Comparison of ENCODE assay signal across 8 cellular contexts in genomic region chrX:130902783-130903613, GRCh38. TPM values are rescaled to one million over a fixed set of nuclear protein-coding genes. Genes with fewer than 3 reads are reported as not detected.
DNase-seq lines count a peak whose midpoint lies in the region; ATAC-seq and TF ChIP-seq lines count a peak whose summit lies in the region.

Gene ENOX2, minus strand, starts transcription at chrX:130903209. Its CDS starts 199,993 bp downstream, at chrX:130703216.

- peak within 1 kb of the TSS; percentile 76 for H3K9ac ChIP-seq in KMS-11

- no peaks in the 10 kb centered on the region for H3K27me3 ChIP-seq in KMS-11 (ENCODE audit: insufficient read depth, low read depth)
- no peaks in the 10 kb centered on the region for H3K27me3 ChIP-seq in Peyer's patch
- no peaks in the 10 kb centered on the region for H3K27me3 ChIP-seq in esophagus squamous epithelium

- no peaks in the 10 kb centered on the region for H4K20me1 ChIP-seq in KMS-11 (ENCODE audit: insufficient read depth)

- H3K9me3 Mint-ChIP-seq in stimulated activated effector memory CD8-positive, alpha-beta T cell treated with anti-CD3 and anti-CD28 coated beads, Interleukin-12 subunit alpha, Interleukin-12 subunit beta, amount 100 ng/mL, for 72 hours, result no peaks in the 10 kb centered on the region

- WGBS in esophagus squamous epithelium, 2 donors, result 5 to 37% methylated on average over 4 to 18 of the region's 50 CpGs

- TF ChIP-seq CTCF in KMS-11 (conservative IDR thresholded peaks at IDR 0.05; ENCODE audit: low read depth, low read length) (no peak), Peyer's patch (IDR thresholded peaks at IDR 0.05) (peak in 3 of 6 experiments; percentile 2 to 35 (median 28)), esophagus squamous epithelium (IDR thresholded peaks at IDR 0.05) (peak in 1 of 6 experiments; percentile 27)

- H3K4me3 Mint-ChIP-seq in stimulated activated effector memory CD8-positive, alpha-beta T cell treated with anti-CD3 and anti-CD28 coated beads, Interleukin-12 subunit alpha, Interleukin-12 subunit beta, amount 100 ng/mL, for 72 hours, result no peak within 1 kb of the TSS

- peak within 1 kb of the TSS; percentile 71 for H3K4me2 ChIP-seq in KMS-11

- H3K4me1 ChIP-seq in KMS-11 (ENCODE audit: low read depth, poor library complexity, severe bottlenecking), result peaks cover 12% of the 10 kb centered on the region
- H3K4me1 ChIP-seq in Peyer's patch, result no peaks in the 10 kb centered on the region
- H3K4me1 ChIP-seq in esophagus squamous epithelium, result peaks cover 0 to 9% (median 0%) of the 10 kb centered on the region in 3 donors

- intact Hi-C loops in esophagus squamous epithelium (cut with DNase I), result no loop called here

- peak; percentile 99 for ATAC-seq in GM21737 (IDR thresholded peaks at IDR 0.05; ENCODE audit: unreplicated experiment)
- peak; percentile 98 for ATAC-seq in stimulated activated effector memory CD8-positive, alpha-beta T cell treated with anti-CD3 and anti-CD28 coated beads, Interleukin-12 subunit alpha, Interleukin-12 subunit beta, amount 100 ng/mL, for 72 hours

- peaks cover 14% of the 10 kb centered on the region for H3K4me1 Mint-ChIP-seq in stimulated activated effector memory CD8-positive, alpha-beta T cell treated with anti-CD3 and anti-CD28 coated beads, Interleukin-12 subunit alpha, Interleukin-12 subunit beta, amount 100 ng/mL, for 72 hours

- H3K9me3 ChIP-seq in Peyer's patch, result no peaks in the 10 kb centered on the region
- no peaks in the 10 kb centered on the region for H3K9me3 ChIP-seq in esophagus squamous epithelium

- H3K27ac ChIP-seq in KMS-11 (peak within 1 kb of the TSS; percentile 48; the same call in 1 of the 2 replicates), Peyer's patch (peak within 1 kb of the TSS; percentile 57 to 87 (median 81)), esophagus squamous epithelium (peak within 1 kb of the TSS; percentile 79 to 90 (median 88))

- DNase-seq in DMS53 treated with DMSO at 0.1 percent for 48 hours (lab: John Stamatoyannopoulos, UW; ENCODE audit: unreplicated experiment) (peak; percentile 93), Peyer's patch (peak; percentile 87 to 95 (median 87)), esophagus squamous epithelium (lab: John Stamatoyannopoulos, UW) (peak; percentile 55), myocyte (ENCODE audit: low read depth) (peak; percentile 97)
- peak; percentile 77 to 83 for DNase-seq in activated T-cell treated with anti-CD3 and anti-CD28 coated beads, Interleukin-2, amount 50 U/mL, for 48 hours
- peak; percentile 58 to 84 for DNase-seq in stimulated activated effector memory CD8-positive, alpha-beta T cell treated with anti-CD3 and anti-CD28 coated beads, Interleukin-12 subunit alpha, Interleukin-12 subunit beta, amount 100 ng/mL, for 72 hours (ENCODE audit: low spot score in 2 of 2)

- no peak within 1 kb of the TSS for H3K27ac Mint-ChIP-seq in stimulated activated effector memory CD8-positive, alpha-beta T cell treated with anti-CD3 and anti-CD28 coated beads, Interleukin-12 subunit alpha, Interleukin-12 subunit beta, amount 100 ng/mL, for 72 hours

- H3K36me3 ChIP-seq in KMS-11 (ENCODE audit: insufficient read depth), result no peaks in the 10 kb centered on the region
- H3K36me3 ChIP-seq in Peyer's patch, result no peaks in the 10 kb centered on the region
- H3K36me3 ChIP-seq in esophagus squamous epithelium, result no peaks in the 10 kb centered on the region

- H3K4me3 ChIP-seq in KMS-11 (IDR thresholded peaks at IDR 0.05; ENCODE audit: insufficient read depth, low read depth, low read length) (no peak within 1 kb of the TSS), Peyer's patch (peak within 1 kb of the TSS; percentile 60 to 83 (median 69)), esophagus squamous epithelium (peak within 1 kb of the TSS; percentile 70 to 79 (median 74))

- peak within 1 kb of the TSS; percentile 79 for H2AFZ ChIP-seq in KMS-11 (ENCODE audit: low read depth)

- H3K36me3 Mint-ChIP-seq in stimulated activated effector memory CD8-positive, alpha-beta T cell treated with anti-CD3 and anti-CD28 coated beads, Interleukin-12 subunit alpha, Interleukin-12 subunit beta, amount 100 ng/mL, for 72 hours, result peaks cover 5% of the 10 kb centered on the region

- TF ChIP-seq POLR2A in Peyer's patch (IDR thresholded peaks at IDR 0.05) (peak; percentile 57 to 73), esophagus squamous epithelium (IDR thresholded peaks at IDR 0.05) (peak in 2 of 4 donors; percentile 76 to 77)

- no peaks in the 10 kb centered on the region for H3K79me2 ChIP-seq in KMS-11 (ENCODE audit: insufficient read depth, low read depth)

RNA-seq across cellular contexts. Expression of gene ENOX2, which starts in this region (rescaled TPM):
- 10 to 100 TPM in 2 of 4 donors, 1 to 10 TPM in 2; 4.7 to 12.4 (median 9.8) TPM for total RNA-seq in Peyer's patch
- total RNA-seq in esophagus squamous epithelium, result 10 to 100 TPM in 2 of 4 donors, 1 to 10 TPM in 2; 5.4 to 13.7 (median 11.4) TPM
- total RNA-seq in myocyte, result 9.5 and 12.1 TPM in 2 replicates
- polyA plus RNA-seq in myocyte (2012), result 5.9 TPM
